Comparison of ENCODE assay signal across 8 cellular contexts in genomic region chr12:94147991-94148840, GRCh38. TPM values are rescaled to one million over a fixed set of nuclear protein-coding genes. Genes with fewer than 3 reads are reported as not detected.
A peak's percentile ranks its signal among the peaks of the same experiment; 100 is the strongest.
DNase-seq lines count a peak whose midpoint lies in the region; ATAC-seq and TF ChIP-seq lines count a peak whose summit lies in the region.

PLXNC1 (plus strand) TSS chr12:94148577; CDS start chr12:94148972, 395 bp downstream.

- H2AFZ ChIP-seq in osteoblast (ENCODE audit: low read length) = no peak within 1 kb of the TSS

- H3K9me3 ChIP-seq in SJSA1 (replicated peaks) (peaks cover 9% of the 10 kb centered on the region; the same call in 1 of the 2 replicates), osteoblast (ENCODE audit: low read depth, low read length) (no peaks in the 10 kb centered on the region)

- no peaks in the 10 kb centered on the region for H3K79me2 ChIP-seq in osteoblast (ENCODE audit: insufficient read depth, low read length)

- H3K36me3 ChIP-seq in SJSA1 = no peaks in the 10 kb centered on the region
- no peaks in the 10 kb centered on the region for H3K36me3 ChIP-seq in osteoblast (ENCODE audit: insufficient read depth, low read length)

- ATAC-seq in GM19043 (IDR thresholded peaks at IDR 0.05; ENCODE audit: low read depth, unreplicated experiment) (peak; percentile 32), HG03280 (IDR thresholded peaks at IDR 0.05; ENCODE audit: unreplicated experiment) (peak; percentile 37)

- H3K27ac ChIP-seq in SJSA1 = no peak within 1 kb of the TSS
- H3K27ac ChIP-seq in osteoblast (ENCODE audit: low read depth, low read length) = no peak within 1 kb of the TSS

- peak within 1 kb of the TSS; percentile 87 for H3K4me3 Mint-ChIP-seq in activated naive CD4-positive, alpha-beta T cell treated with anti-CD3 and anti-CD28 coated beads, Interleukin-2, amount 50 U/mL, for 24 hours
- H3K4me3 Mint-ChIP-seq in type B pancreatic cell = peak within 1 kb of the TSS; percentile 88

- H3K27me3 Mint-ChIP-seq in activated naive CD4-positive, alpha-beta T cell treated with anti-CD3 and anti-CD28 coated beads, Interleukin-2, amount 50 U/mL, for 24 hours = no peaks in the 10 kb centered on the region
- peaks cover 80% of the 10 kb centered on the region for H3K27me3 Mint-ChIP-seq in type B pancreatic cell

- peaks cover 24% of the 10 kb centered on the region for H3K4me1 Mint-ChIP-seq in activated naive CD4-positive, alpha-beta T cell treated with anti-CD3 and anti-CD28 coated beads, Interleukin-2, amount 50 U/mL, for 24 hours
- peaks cover 27% of the 10 kb centered on the region for H3K4me1 Mint-ChIP-seq in type B pancreatic cell (ENCODE audit: unreplicated experiment)

- no peaks in the 10 kb centered on the region for H3K9me3 Mint-ChIP-seq in activated naive CD4-positive, alpha-beta T cell treated with anti-CD3 and anti-CD28 coated beads, Interleukin-2, amount 50 U/mL, for 24 hours
- H3K9me3 Mint-ChIP-seq in type B pancreatic cell = no peaks in the 10 kb centered on the region

- H3K27ac Mint-ChIP-seq in activated naive CD4-positive, alpha-beta T cell treated with anti-CD3 and anti-CD28 coated beads, Interleukin-2, amount 50 U/mL, for 24 hours = no peak within 1 kb of the TSS
- H3K27ac Mint-ChIP-seq in type B pancreatic cell = no peak within 1 kb of the TSS

- no peaks in the 10 kb centered on the region for H3K36me3 Mint-ChIP-seq in activated naive CD4-positive, alpha-beta T cell treated with anti-CD3 and anti-CD28 coated beads, Interleukin-2, amount 50 U/mL, for 24 hours
- H3K36me3 Mint-ChIP-seq in type B pancreatic cell = no peaks in the 10 kb centered on the region

- H3K4me1 ChIP-seq in SJSA1 (replicated peaks) (peaks cover 12% of the 10 kb centered on the region), osteoblast (ENCODE audit: insufficient read depth, low read length) (no peaks in the 10 kb centered on the region)

- DNase-seq in AG20443 (ENCODE audit: low spot score) (peak; percentile 73), SJSA1 (ENCODE audit: low read depth in 1 of 2, low spot score in 2 of 2) (peak in 1 of 2 experiments; percentile 41), head of caudate nucleus (peak in 41 of 42 donors; percentile 44 to 91 (median 75)), osteoblast (ENCODE audit: insufficient read length, low spot score, missing footprints) (peak; percentile 93), type B pancreatic cell (ENCODE audit: extremely low spot score, unreplicated experiment) (peak; percentile 75)

- no peaks in the 10 kb centered on the region for H4K20me1 ChIP-seq in osteoblast (ENCODE audit: insufficient read depth, low read length)

- H3K4me2 ChIP-seq in osteoblast (ENCODE audit: insufficient read depth, low read length) = peak within 1 kb of the TSS; percentile 51

- intact Hi-C loops in head of caudate nucleus (cut with DNase I) = loop anchor here (2.0 to 10.0 kb wide), 3 partner anchors 39 to 384 kb away; no protein-coding TSS in a partner anchor

- H3K27me3 ChIP-seq in SJSA1 (replicated peaks) (peaks cover 82% of the 10 kb centered on the region), osteoblast (ENCODE audit: insufficient read depth, low read length) (peaks cover 92% of the 10 kb centered on the region)

- TF ChIP-seq CTCF in osteoblast (IDR thresholded peaks at IDR 0.05; ENCODE audit: extremely low read depth, low read depth, low read length) (no peak), type B pancreatic cell (conservative IDR thresholded peaks at IDR 0.05) (no peak)

- H3K4me3 ChIP-seq in SJSA1 (peak within 1 kb of the TSS; percentile 35), osteoblast (ENCODE audit: insufficient read depth, low read length) (peak within 1 kb of the TSS; percentile 40)

RNA-seq across cellular contexts. Expression of gene PLXNC1, which starts in this region (rescaled TPM):
- 2.6 and 4.4 TPM in 2 replicates for total RNA-seq in SJSA1 (2014; rRNA removed; shearing (Covaris generic))
- total RNA-seq in osteoblast = 3.3 and 3.8 TPM in 2 replicates
- 7.1 and 8.3 TPM in 2 replicates for total RNA-seq in type B pancreatic cell (ENCODE audit: low replicate concordance)
